ENCODE assay signal across 1 cellular context in the genomic region with DNA sequence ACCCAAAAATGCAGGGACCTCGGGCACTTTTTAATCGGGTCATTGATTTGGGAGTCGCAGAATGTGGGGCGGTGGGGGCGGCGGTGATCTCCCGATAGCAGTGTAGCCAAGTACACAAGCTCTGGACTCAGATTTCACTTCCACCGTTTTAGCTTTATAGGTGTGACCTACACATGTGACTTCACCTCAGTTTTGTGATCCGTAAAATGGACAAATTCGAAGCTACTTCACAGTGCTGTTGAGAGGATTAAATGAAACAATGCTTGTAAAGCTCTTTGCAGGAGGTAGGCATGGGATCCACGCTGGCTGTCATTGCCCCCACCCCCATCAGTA.
TF ChIP-seq lines count a peak whose summit lies in the region.

No MANE protein-coding gene starts in this region.

TF ChIP-seq in HepG2, 621 proteins besides CTCF, POLR2A, EP300 and RAD21:
- no peak for TF ChIP-seq ZNF546 (CRISPR knock-in tag; conservative IDR thresholded peaks at IDR 0.05)
- no peak for TF ChIP-seq HHEX (CRISPR knock-in tag; IDR thresholded peaks at IDR 0.05)
- TF ChIP-seq, protein P1, sequence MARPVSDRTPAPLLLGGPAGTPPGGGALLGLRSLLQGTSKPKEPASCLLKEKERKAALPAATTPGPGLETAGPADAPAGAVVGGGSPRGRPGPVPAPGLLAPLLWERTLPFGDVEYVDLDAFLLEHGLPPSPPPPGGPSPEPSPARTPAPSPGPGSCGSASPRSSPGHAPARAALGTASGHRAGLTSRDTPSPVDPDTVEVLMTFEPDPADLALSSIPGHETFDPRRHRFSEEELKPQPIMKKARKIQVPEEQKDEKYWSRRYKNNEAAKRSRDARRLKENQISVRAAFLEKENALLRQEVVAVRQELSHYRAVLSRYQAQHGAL (CRISPR knock-in tag; IDR thresholded peaks at IDR 0.05; ENCODE audit: not compliant biosample characterization) = no peak
- TF ChIP-seq ZNF629 (CRISPR knock-in tag; conservative IDR thresholded peaks at IDR 0.05) = peak; percentile 99
- TF ChIP-seq ZNF34 (CRISPR knock-in tag; IDR thresholded peaks at IDR 0.05; ENCODE audit: borderline replicate concordance) = 0 out of 2 replicates have a peak, but pooled peaks have one; percentile 1
- 0 out of 2 replicates have a peak, but pooled peaks have one; percentile 36 for TF ChIP-seq ZNF235 (CRISPR knock-in tag; IDR thresholded peaks at IDR 0.05; ENCODE audit: borderline replicate concordance)
- peak; percentile 21; the same call in 1 of the 2 replicates for TF ChIP-seq TBX3 (IDR thresholded peaks at IDR 0.05; ENCODE audit: borderline replicate concordance)
- peak; percentile 86 for TF ChIP-seq ZMYM3 (CRISPR knock-in tag; IDR thresholded peaks at IDR 0.05)
- no peak for TF ChIP-seq ARNTL (CRISPR knock-in tag; IDR thresholded peaks at IDR 0.05)
- TF ChIP-seq ZMYM2 (CRISPR knock-in tag; IDR thresholded peaks at IDR 0.05) = peak; percentile 37; the same call in 1 of the 2 replicates
- TF ChIP-seq ARID2 (CRISPR knock-in tag; IDR thresholded peaks at IDR 0.05; ENCODE audit: borderline replicate concordance) = 0 out of 2 replicates have a peak, but pooled peaks have one; percentile 65
- TF ChIP-seq RARG (CRISPR knock-in tag; IDR thresholded peaks at IDR 0.05; ENCODE audit: low read depth) = no peak
- no peak for TF ChIP-seq MTF2 (CRISPR knock-in tag; IDR thresholded peaks at IDR 0.05; ENCODE audit: borderline replicate concordance)
- no peak for TF ChIP-seq ZNF550 (CRISPR knock-in tag; IDR thresholded peaks at IDR 0.05; ENCODE audit: borderline replicate concordance)
- TF ChIP-seq KDM5A (IDR thresholded peaks at IDR 0.05; ENCODE audit: borderline replicate concordance, low read length) = no peak
- TF ChIP-seq, protein P2, sequence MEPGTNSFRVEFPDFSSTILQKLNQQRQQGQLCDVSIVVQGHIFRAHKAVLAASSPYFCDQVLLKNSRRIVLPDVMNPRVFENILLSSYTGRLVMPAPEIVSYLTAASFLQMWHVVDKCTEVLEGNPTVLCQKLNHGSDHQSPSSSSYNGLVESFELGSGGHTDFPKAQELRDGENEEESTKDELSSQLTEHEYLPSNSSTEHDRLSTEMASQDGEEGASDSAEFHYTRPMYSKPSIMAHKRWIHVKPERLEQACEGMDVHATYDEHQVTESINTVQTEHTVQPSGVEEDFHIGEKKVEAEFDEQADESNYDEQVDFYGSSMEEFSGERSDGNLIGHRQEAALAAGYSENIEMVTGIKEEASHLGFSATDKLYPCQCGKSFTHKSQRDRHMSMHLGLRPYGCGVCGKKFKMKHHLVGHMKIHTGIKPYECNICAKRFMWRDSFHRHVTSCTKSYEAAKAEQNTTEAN (CRISPR knock-in tag; conservative IDR thresholded peaks at IDR 0.05) = no peak
- no peak for TF ChIP-seq ZNF30 (CRISPR knock-in tag; IDR thresholded peaks at IDR 0.05)
- TF ChIP-seq ADNP (CRISPR knock-in tag; IDR thresholded peaks at IDR 0.05) = 0 out of 2 replicates have a peak, but pooled peaks have one; percentile 47
- TF ChIP-seq PHF21A (CRISPR knock-in tag; IDR thresholded peaks at IDR 0.05) = no peak
- TF ChIP-seq CHD4 (IDR thresholded peaks at IDR 0.05; ENCODE audit: borderline replicate concordance, low read length) = peak; percentile 94
- TF ChIP-seq TGIF2 (CRISPR knock-in tag; IDR thresholded peaks at IDR 0.05) = 0 out of 2 replicates have a peak, but pooled peaks have one; percentile 7
- TF ChIP-seq BHLHE40 (IDR thresholded peaks at IDR 0.05; ENCODE audit: low read length) = 0 out of 2 replicates have a peak, but pooled peaks have one; percentile 26
- TF ChIP-seq ZNF136 (CRISPR knock-in tag; IDR thresholded peaks at IDR 0.05; ENCODE audit: low read depth) = no peak
- no peak for TF ChIP-seq GLI4 (CRISPR knock-in tag; IDR thresholded peaks at IDR 0.05; ENCODE audit: borderline replicate concordance)
- 0 out of 4 replicates have a peak, but pooled peaks of 1 of the 2 experiments have one; percentile 6 for TF ChIP-seq NR2F1 (CRISPR knock-in tag; IDR thresholded peaks at IDR 0.05)
- TF ChIP-seq MXI1 (IDR thresholded peaks at IDR 0.05; ENCODE audit: borderline replicate concordance, low read depth, low read length) = 0 out of 3 replicates have a peak, but pooled peaks have one; percentile 38
- TF ChIP-seq KDM1A (CRISPR knock-in tag; IDR thresholded peaks at IDR 0.05) = peak; percentile 91
- TF ChIP-seq, protein P3, sequence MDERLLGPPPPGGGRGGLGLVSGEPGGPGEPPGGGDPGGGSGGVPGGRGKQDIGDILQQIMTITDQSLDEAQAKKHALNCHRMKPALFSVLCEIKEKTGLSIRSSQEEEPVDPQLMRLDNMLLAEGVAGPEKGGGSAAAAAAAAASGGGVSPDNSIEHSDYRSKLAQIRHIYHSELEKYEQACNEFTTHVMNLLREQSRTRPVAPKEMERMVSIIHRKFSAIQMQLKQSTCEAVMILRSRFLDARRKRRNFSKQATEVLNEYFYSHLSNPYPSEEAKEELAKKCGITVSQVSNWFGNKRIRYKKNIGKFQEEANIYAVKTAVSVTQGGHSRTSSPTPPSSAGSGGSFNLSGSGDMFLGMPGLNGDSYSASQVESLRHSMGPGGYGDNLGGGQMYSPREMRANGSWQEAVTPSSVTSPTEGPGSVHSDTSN (CRISPR knock-in tag; IDR thresholded peaks at IDR 0.05) = no peak
TF ChIP-seq in HepG2: peak in this region for 14.
